Comparison of ENCODE assay signal across 8 cellular contexts in the genomic region with DNA sequence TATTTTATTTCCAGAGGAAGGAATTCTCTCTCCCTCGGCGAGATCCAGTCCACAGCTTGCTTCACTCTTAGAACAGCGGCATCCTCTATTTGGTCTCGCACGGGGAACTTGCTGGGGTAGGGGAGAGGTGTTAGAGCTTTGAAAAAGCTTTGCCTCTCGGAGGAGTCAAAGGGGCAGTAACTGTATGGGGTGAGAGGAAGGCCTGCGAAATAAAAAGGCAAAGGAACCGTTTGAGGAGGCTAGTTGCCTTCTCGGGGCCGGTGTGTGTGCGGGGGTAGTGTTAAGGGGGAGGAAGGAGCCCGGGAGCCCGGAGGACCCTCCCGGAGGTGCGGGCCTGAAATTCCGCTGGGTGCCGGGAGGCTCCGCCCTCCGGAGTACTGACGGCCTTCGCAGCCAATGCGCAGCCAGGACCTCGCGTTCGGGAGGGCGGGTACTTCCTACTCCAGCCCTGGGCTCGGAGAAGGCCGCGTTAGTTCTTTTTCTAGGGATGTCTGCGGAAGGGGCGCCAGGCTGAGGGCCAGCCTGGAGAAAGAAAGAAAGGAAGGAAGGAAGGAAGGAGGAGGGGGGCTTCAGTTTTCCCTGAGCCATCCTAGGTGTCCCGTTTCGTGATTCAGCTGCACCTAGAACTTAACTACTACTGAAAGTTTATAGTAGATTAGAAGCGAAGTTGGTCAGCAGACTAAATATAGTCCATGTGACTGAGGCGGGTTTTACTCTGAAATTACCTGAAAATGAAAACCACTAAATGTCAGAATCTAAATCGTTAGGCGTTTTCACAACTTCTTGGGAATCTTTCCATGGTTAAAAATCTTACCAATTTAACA. TPM values are rescaled to one million over a fixed set of nuclear protein-coding genes. Genes with fewer than 3 reads are reported as not detected.
DNase-seq lines count a peak whose midpoint lies in the region; ATAC-seq and TF ChIP-seq lines count a peak whose summit lies in the region.

No MANE protein-coding gene starts in this region.

- H3K27ac ChIP-seq in SJSA1 (peak overlapping the region; percentile 78), gastroesophageal sphincter (peak overlapping the region; percentile 87 to 100 (median 96))

- peak in 1 of 2 donors; percentile 37 for TF ChIP-seq POLR2A in gastroesophageal sphincter (IDR thresholded peaks at IDR 0.05)

- H3K9me3 ChIP-seq in SJSA1 (replicated peaks) (no peaks in the 10 kb centered on the region; the same call in 1 of the 2 replicates), gastroesophageal sphincter (no peaks in the 10 kb centered on the region)

- no peaks in the 10 kb centered on the region for H3K27me3 ChIP-seq in SJSA1 (replicated peaks)
- no peaks in the 10 kb centered on the region for H3K27me3 ChIP-seq in gastroesophageal sphincter

- H3K4me3 ChIP-seq in GM08714 (ENCODE audit: low read length) (peak overlapping the region; percentile 80), SJSA1 (peak overlapping the region; percentile 96), gastroesophageal sphincter (peak overlapping the region; percentile 89 to 92)

- peak; percentile 66 for ATAC-seq in HG02571 (IDR thresholded peaks at IDR 0.05; ENCODE audit: unreplicated experiment)
- ATAC-seq in gastroesophageal sphincter: peak; percentile 79

- H3K36me3 ChIP-seq in SJSA1 (peaks cover 8% of the 10 kb centered on the region), gastroesophageal sphincter (no peaks in the 10 kb centered on the region)

- peaks cover 65% of the 10 kb centered on the region for H3K4me1 ChIP-seq in SJSA1 (replicated peaks)
- H3K4me1 ChIP-seq in gastroesophageal sphincter: peaks cover 6 to 56% (median 14%) of the 10 kb centered on the region in 3 donors

- TF ChIP-seq CTCF in gastroesophageal sphincter (IDR thresholded peaks at IDR 0.05): no peak

- 0 to 1% methylated on average over 21 to 33 of the region's 37 CpGs for WGBS in gastroesophageal sphincter (ENCODE audit: low coverage in 1 of 2), 2 donors

- DNase-seq in NAMALWA (ENCODE audit: low spot score) (peak; percentile 91), SJSA1 (ENCODE audit: low read depth in 1 of 2, low spot score in 2 of 2) (peak; percentile 90 to 94), nucleus accumbens (lab: John Stamatoyannopoulos, UW) (peak; percentile 32 to 93 (median 86)), superior temporal gyrus (ENCODE audit: extremely low spot score) (peak; percentile 93)
- peak; percentile 88 for DNase-seq in activated naive CD4-positive, alpha-beta T cell treated with Interleukin-2 at 50 U/mL for 16 hours

- TF ChIP-seq EP300 in gastroesophageal sphincter (IDR thresholded peaks at IDR 0.05): no peak

RNA-seq across cellular contexts. Expression of a gene that starts 2.2 kb away (rescaled TPM):
- total RNA-seq in SJSA1 (2014; rRNA removed; shearing (Covaris generic)): 136 and 138 TPM in 2 replicates
- 100 to 1,000 TPM; 114 to 250 (median 181) TPM for total RNA-seq in gastroesophageal sphincter

Comparison
In these comparisons a context has a peak if more than half of its experiments do, and no peak if none do; other contexts are left out.
1. Peak in every context shown above with its lines: DNase-seq, ATAC-seq, H3K4me3 ChIP-seq and H3K27ac ChIP-seq.